In genomic region chr9:133120343-133121199, GRCh38 we compare ENCODE assay signal across 8 cellular contexts.
DNase-seq lines count a peak whose midpoint lies in the region; ATAC-seq and TF ChIP-seq lines count a peak whose summit lies in the region.

No MANE protein-coding gene starts in this region.

- H3K27ac ChIP-seq in coronary artery, result peak overlapping the region; percentile 34 to 96
- H3K27ac ChIP-seq in muscle layer of colon (ENCODE audit: low read depth, low read length), result peak overlapping the region; percentile 79

- no peaks in the 10 kb centered on the region for H3K9me3 ChIP-seq in muscle layer of colon (ENCODE audit: low read length)

- TF ChIP-seq POLR2A in GM18951 (IDR thresholded peaks at IDR 0.05; ENCODE audit: extremely low read depth, insufficient read depth, insufficient read length), result peak; percentile 69

- H3K27me3 ChIP-seq in muscle layer of colon (ENCODE audit: control insufficient read depth in 1 of 2, insufficient read depth in 2 of 2, low read length in 2 of 2), result no peaks in the 10 kb centered on the region

- H3K9ac ChIP-seq in muscle layer of colon (ENCODE audit: low read length), result peak overlapping the region; percentile 44

- TF ChIP-seq CTCF in AG04449 (IDR thresholded peaks at IDR 0.05; ENCODE audit: insufficient read depth, low read length, missing control alignments) (no peak), coronary artery (IDR thresholded peaks at IDR 0.05) (no peak)

- no peaks in the 10 kb centered on the region for H3K36me3 ChIP-seq in muscle layer of colon (ENCODE audit: insufficient read depth, low read length)

- in situ Hi-C loops in GM18951 (cut with MboI; ENCODE audit: low sequenced_read_pairs, unreplicated experiment), result no loop called here

- DNase-seq in AG04449 (ENCODE audit: low read depth, low spot score) (no peak), NCI-H345 (lab: John Stamatoyannopoulos, UW) (peak; percentile 35), coronary artery (ENCODE audit: low spot score) (no peak), cortex of kidney (lab: John Stamatoyannopoulos, UW) (no peak), GF-D8 (lab: John Stamatoyannopoulos, UW) (no peak)

- ATAC-seq in HG02885 (IDR thresholded peaks at IDR 0.05; ENCODE audit: poor library complexity, unreplicated experiment), result no peak

- H3K4me3 ChIP-seq in AG04449 (ENCODE audit: low read depth, low read length), result peak overlapping the region; percentile 67
- H3K4me3 ChIP-seq in coronary artery, result peak overlapping the region; percentile 96
- peak overlapping the region; percentile 60 to 74 for H3K4me3 ChIP-seq in muscle layer of colon (ENCODE audit: low read depth in 1 of 2, low read length in 2 of 2)

- CTCF ChIA-PET in AG04449 (lab: Yijun Ruan, JAX), result interaction anchor here (11.0 to 30.1 kb wide), 2 partner anchors 15 to 29 kb away, joined by 139 to 739 read pairs; no protein-coding TSS in a partner anchor

- peaks cover 56% of the 10 kb centered on the region for H3K4me1 ChIP-seq in muscle layer of colon (ENCODE audit: insufficient read depth, low read length)

- POLR2A ChIA-PET in AG04449 (lab: Yijun Ruan, JAX), result no interaction called here
